ENCODE assay signal across 8 cellular contexts in genomic region chr7:50450691-50451051, GRCh38. TPM values are rescaled to one million over a fixed set of nuclear protein-coding genes. Genes with fewer than 3 reads are reported as not detected.
DNase-seq lines count a peak whose midpoint lies in the region; ATAC-seq, FAIRE-seq and TF ChIP-seq lines count a peak whose summit lies in the region.

No MANE protein-coding gene starts in this region.

- TF ChIP-seq CTCF in GM10248 (IDR thresholded peaks at IDR 0.05; ENCODE audit: control extremely low read depth, extremely low read depth, low read depth, missing control alignments), result no peak
- no peak for TF ChIP-seq CTCF in WI38 (IDR thresholded peaks at IDR 0.05; ENCODE audit: low read depth, low read length)
- TF ChIP-seq CTCF in epithelial cell of proximal tubule (conservative IDR thresholded peaks at IDR 0.05; ENCODE audit: low read depth, low read length), result no peak

- H4K8ac ChIP-seq in neuronal stem cell (ENCODE audit: low read depth, low read length), result peak overlapping the region; percentile 95

- H3K27ac ChIP-seq in neuronal stem cell (replicated peaks; ENCODE audit: low read length), result no peak overlapping the region

- peaks cover 0 to 4% (median 0%) of the 10 kb centered on the region in 3 experiments for H3K27me3 ChIP-seq in neuronal stem cell (ENCODE audit: control insufficient read depth in 3 of 3, insufficient read depth in 3 of 3, low read depth in 1 of 3, low read length in 3 of 3)

- no peak overlapping the region for H2BK5ac ChIP-seq in neuronal stem cell (ENCODE audit: low read length)

- H2BK12ac ChIP-seq in neuronal stem cell (ENCODE audit: low read length), result no peak overlapping the region

- H3K4me1 ChIP-seq in neuronal stem cell (ENCODE audit: control insufficient read depth in 2 of 2, insufficient read depth in 1 of 2, low read depth in 1 of 2, low read length in 2 of 2), result peaks cover 3 to 4% of the 10 kb centered on the region in 2 donors

- peaks cover 0 to 4% of the 10 kb centered on the region in 2 donors for H3K9me3 ChIP-seq in neuronal stem cell (replicated peaks in 1 of 2; ENCODE audit: control insufficient read depth in 2 of 2, insufficient read depth in 1 of 2, low read depth in 1 of 2, low read length in 2 of 2)

- H2AFZ ChIP-seq in neuronal stem cell (ENCODE audit: low read length), result peak overlapping the region; percentile 98

- peak overlapping the region; percentile 61 for H3K4ac ChIP-seq in neuronal stem cell (ENCODE audit: low read length)

- H3K14ac ChIP-seq in neuronal stem cell (ENCODE audit: low read length), result no peak overlapping the region

- CTCF ChIA-PET in GM10248 (lab: Yijun Ruan, JAX), result interaction anchor here (0.9 kb wide), 1 partner anchor 229 kb away, joined by 3 read pairs; no protein-coding TSS in a partner anchor

- peak overlapping the region; percentile 85 for H3K4me2 ChIP-seq in neuronal stem cell (ENCODE audit: insufficient read depth, low read length, poor library complexity, severe bottlenecking)

- H2BK15ac ChIP-seq in neuronal stem cell (ENCODE audit: low read length), result no peak overlapping the region

- POLR2A ChIA-PET in GM10248 (lab: Yijun Ruan, JAX), result no interaction called here

- peak overlapping the region; percentile 13 for H2AK5ac ChIP-seq in neuronal stem cell (ENCODE audit: low read depth, low read length)

- no peak for TF ChIP-seq POLR2A in GM12892 (IDR thresholded peaks at IDR 0.05; ENCODE audit: low read depth, low read length)

- H3K4me3 ChIP-seq in WI38 (ENCODE audit: low read depth, low read length) (peak overlapping the region; percentile 87), epithelial cell of proximal tubule (ENCODE audit: low read depth, low read length) (peak overlapping the region; percentile 87), neuronal stem cell (ENCODE audit: low read length in 2 of 2) (peak overlapping the region; percentile 67 to 79)

- peak overlapping the region; percentile 46 for H3K23ac ChIP-seq in neuronal stem cell (ENCODE audit: low read depth, low read length, poor library complexity)

- H3K9ac ChIP-seq in neuronal stem cell (ENCODE audit: low read depth, low read length, poor library complexity), result peak overlapping the region; percentile 55

- H4K91ac ChIP-seq in neuronal stem cell (ENCODE audit: low read depth, low read length, poor library complexity), result no peak overlapping the region

- FAIRE-seq in GM12892 (lab: Jason Lieb, UNC), result no peak

- H3K36me3 ChIP-seq in neuronal stem cell (replicated peaks in 1 of 2; ENCODE audit: control insufficient read depth in 2 of 2, insufficient read depth in 2 of 2, low read length in 2 of 2), result peaks cover 7 to 23% of the 10 kb centered on the region in 2 donors

- DNase-seq in GM10248 (ENCODE audit: extremely low spot score) (peak; percentile 30), epithelial cell of proximal tubule (ENCODE audit: low read depth) (no peak), neuronal stem cell (ENCODE audit: low spot score) (no peak), SW480 (ENCODE audit: low spot score) (no peak), NCI-H2107 treated with DMSO at 0.1 percent for 48 hours (lab: John Stamatoyannopoulos, UW; ENCODE audit: unreplicated experiment) (no peak), GM12892 (ENCODE audit: insufficient read length) (no peak)

- no peak overlapping the region for H2BK120ac ChIP-seq in neuronal stem cell (ENCODE audit: low read depth, low read length)

- H3K18ac ChIP-seq in neuronal stem cell (ENCODE audit: low read length), result peak overlapping the region; percentile 56

- peaks cover 1% of the 10 kb centered on the region for H3K79me1 ChIP-seq in neuronal stem cell (ENCODE audit: low read depth, low read length)

- ATAC-seq in HG03066 (IDR thresholded peaks at IDR 0.05; ENCODE audit: low read depth, unreplicated experiment), result peak; percentile 4

- WGBS in neuronal stem cell (ENCODE audit: extremely low coverage in 2 of 2, insufficient read length in 2 of 2, insufficient replicate concordance in 1 of 2), 2 donors, result no CpG with 5 or more reads among the region's 24 CpGs

RNA-seq across cellular contexts. Expression of gene FIGNL1, which starts 0.5 kb away (rescaled TPM):
- total RNA-seq in epithelial cell of proximal tubule, result 14.4 and 32.7 TPM in 2 replicates
- 14.2 TPM for polyA plus RNA-seq in neuronal stem cell (2013, experiment 1 of 2)
- polyA plus RNA-seq in neuronal stem cell (2013, experiment 2 of 2), result 14.9 TPM
- 15.5 TPM for polyA plus RNA-seq in GM12892 (2012; ENCODE audit: missing spikeins)
